Comparison of ENCODE assay signal across 17 cellular contexts in genomic region chr2:144082777-144083176, GRCh38.
DNase-seq lines count a peak whose midpoint lies in the region; ATAC-seq and TF ChIP-seq lines count a peak whose summit lies in the region.
"Had no signal": no experiment of that assay in that cellular context is flagged by ENCODE, and none has a peak within 500 bp of the region (broad histone marks: within the 10 kb centered on the region; RNA-seq: fewer than 3 reads in every experiment).

No MANE protein-coding gene starts in this region.

- no peak for ATAC-seq in RWPE2 (ENCODE audit: low read depth)
- no peak for ATAC-seq in GM21717 (IDR thresholded peaks at IDR 0.05; ENCODE audit: unreplicated experiment)

- H3K36me3 ChIP-seq in ACC112 (ENCODE audit: insufficient read depth, low read length) (no peaks in the 10 kb centered on the region), RWPE2 (ENCODE audit: low read depth) (no peaks in the 10 kb centered on the region), fibroblast of lung (ENCODE audit: control insufficient read depth, insufficient read depth, low read length) (no peaks in the 10 kb centered on the region)

- H3K4me3 ChIP-seq in ACC112 (ENCODE audit: low read depth, low read length) (no peak overlapping the region), RWPE2 (ENCODE audit: severe bottlenecking) (no peak overlapping the region), fibroblast of lung (replicated peaks in 1 of 4; ENCODE audit: control extremely low read depth in 1 of 4, insufficient read depth in 1 of 4, low read depth in 3 of 4, low read length in 4 of 4) (no peak overlapping the region)
- H3K4me3 ChIP-seq: GM12878, SK-N-MC had no signal

- DNase-seq in RWPE2 (ENCODE audit: low spot score) (no peak), fibroblast of lung (ENCODE audit: low read depth in 2 of 2) (no peak), osteocyte (ENCODE audit: extremely low spot score, unreplicated experiment) (no peak), GM03348 (ENCODE audit: low spot score) (no peak)
- DNase-seq in activated CD4-positive, CD25-positive, alpha-beta regulatory T cell (lab: John Stamatoyannopoulos, UW): no peak
- no peak for DNase-seq in activated CD8-positive, alpha-beta memory T cell treated with anti-CD3 and anti-CD28 coated beads for 24 hours
- DNase-seq: 8988T; Calu3; NCI-H1048; NCI-H345; NCI-H69; NK-92 treated with Interleukin-12 subunit alpha and Interleukin-12 subunit beta, amount 100 ng/mL, for 24 hours had no signal

- H3K27me3 Mint-ChIP-seq in osteocyte (ENCODE audit: unreplicated experiment): no peaks in the 10 kb centered on the region

- no peak overlapping the region for H3K4me2 ChIP-seq in fibroblast of lung (ENCODE audit: extremely low read depth, insufficient read depth, low read length)

- H3K79me2 ChIP-seq in ACC112 (ENCODE audit: control insufficient read depth, insufficient read depth, low read length, unreplicated experiment) (no peaks in the 10 kb centered on the region), fibroblast of lung (ENCODE audit: control insufficient read depth, insufficient read depth, low read length) (no peaks in the 10 kb centered on the region)

- H3K36me3 Mint-ChIP-seq in osteocyte (ENCODE audit: unreplicated experiment): no peaks in the 10 kb centered on the region
- H3K36me3 Mint-ChIP-seq: CD14-positive monocyte had no signal

- peak overlapping the region; percentile 88 for H3K27ac ChIP-seq in ACC112 (ENCODE audit: low read depth, low read length)
- peak overlapping the region; percentile 86 for H3K27ac ChIP-seq in RWPE2 (ENCODE audit: poor library complexity, severe bottlenecking)
- peak overlapping the region; percentile 65 for H3K27ac ChIP-seq in fibroblast of lung (ENCODE audit: insufficient read depth, low read length)
- H3K27ac ChIP-seq: SK-N-MC had no signal

- H3K27me3 ChIP-seq in ACC112 (ENCODE audit: insufficient read depth, low read length) (no peaks in the 10 kb centered on the region), RWPE2 (ENCODE audit: insufficient read depth, poor library complexity, severe bottlenecking) (no peaks in the 10 kb centered on the region), fibroblast of lung (ENCODE audit: control insufficient read depth, insufficient read depth, low read length) (no peaks in the 10 kb centered on the region)

- peaks cover 7% of the 10 kb centered on the region for H3K9me3 Mint-ChIP-seq in osteocyte (ENCODE audit: unreplicated experiment)

- no peak overlapping the region for H3K9ac ChIP-seq in fibroblast of lung (ENCODE audit: insufficient read depth, low read length)

- H3K9me3 ChIP-seq in RWPE2 (ENCODE audit: severe bottlenecking): no peaks in the 10 kb centered on the region
- H3K9me3 ChIP-seq in fibroblast of lung (ENCODE audit: control insufficient read depth, insufficient read depth, low read depth, low read length): no peaks in the 10 kb centered on the region

- no peaks in the 10 kb centered on the region for H4K20me1 ChIP-seq in fibroblast of lung (ENCODE audit: control insufficient read depth, extremely low read depth, insufficient read depth, low read length)

- H2AFZ ChIP-seq in ACC112 (ENCODE audit: low read length, unreplicated experiment) (no peak overlapping the region), fibroblast of lung (ENCODE audit: low read length) (no peak overlapping the region)

- peak overlapping the region; percentile 80 for H3K27ac Mint-ChIP-seq in osteocyte (ENCODE audit: unreplicated experiment)

- H3K4me1 ChIP-seq in ACC112 (ENCODE audit: control insufficient read depth, insufficient read depth, low read length, unreplicated experiment) (peaks cover 67% of the 10 kb centered on the region), RWPE2 (ENCODE audit: insufficient read depth, poor library complexity, severe bottlenecking) (peaks cover 22% of the 10 kb centered on the region), fibroblast of lung (ENCODE audit: control insufficient read depth, extremely low read depth, insufficient read depth, low read length) (peaks cover 20% of the 10 kb centered on the region)

- TF ChIP-seq CTCF in RWPE2 (IDR thresholded peaks at IDR 0.05; ENCODE audit: poor library complexity, severe bottlenecking) (no peak), fibroblast of lung (conservative IDR thresholded peaks at IDR 0.05 in 1 of 2, IDR thresholded peaks at IDR 0.05 in 1 of 2; ENCODE audit: low read depth in 1 of 2, low read length in 2 of 2) (no peak), osteocyte (IDR thresholded peaks at IDR 0.05) (no peak)

- peaks cover 78% of the 10 kb centered on the region for H3K4me1 Mint-ChIP-seq in osteocyte (ENCODE audit: unreplicated experiment)

- no peak overlapping the region for H3K4me3 Mint-ChIP-seq in osteocyte (ENCODE audit: unreplicated experiment)
- H3K4me3 Mint-ChIP-seq: CD14-positive monocyte had no signal
